Comparison of ENCODE assay signal across 1 cellular context in genomic region chr19:41195675-41196497, GRCh38.
TF ChIP-seq lines count a peak whose summit lies in the region.

No MANE protein-coding gene starts in this region.

TF ChIP-seq in GM12878, 131 proteins besides CTCF, POLR2A, EP300 and RAD21 (continued from another document and continues in another):
- TF ChIP-seq, protein P1, sequence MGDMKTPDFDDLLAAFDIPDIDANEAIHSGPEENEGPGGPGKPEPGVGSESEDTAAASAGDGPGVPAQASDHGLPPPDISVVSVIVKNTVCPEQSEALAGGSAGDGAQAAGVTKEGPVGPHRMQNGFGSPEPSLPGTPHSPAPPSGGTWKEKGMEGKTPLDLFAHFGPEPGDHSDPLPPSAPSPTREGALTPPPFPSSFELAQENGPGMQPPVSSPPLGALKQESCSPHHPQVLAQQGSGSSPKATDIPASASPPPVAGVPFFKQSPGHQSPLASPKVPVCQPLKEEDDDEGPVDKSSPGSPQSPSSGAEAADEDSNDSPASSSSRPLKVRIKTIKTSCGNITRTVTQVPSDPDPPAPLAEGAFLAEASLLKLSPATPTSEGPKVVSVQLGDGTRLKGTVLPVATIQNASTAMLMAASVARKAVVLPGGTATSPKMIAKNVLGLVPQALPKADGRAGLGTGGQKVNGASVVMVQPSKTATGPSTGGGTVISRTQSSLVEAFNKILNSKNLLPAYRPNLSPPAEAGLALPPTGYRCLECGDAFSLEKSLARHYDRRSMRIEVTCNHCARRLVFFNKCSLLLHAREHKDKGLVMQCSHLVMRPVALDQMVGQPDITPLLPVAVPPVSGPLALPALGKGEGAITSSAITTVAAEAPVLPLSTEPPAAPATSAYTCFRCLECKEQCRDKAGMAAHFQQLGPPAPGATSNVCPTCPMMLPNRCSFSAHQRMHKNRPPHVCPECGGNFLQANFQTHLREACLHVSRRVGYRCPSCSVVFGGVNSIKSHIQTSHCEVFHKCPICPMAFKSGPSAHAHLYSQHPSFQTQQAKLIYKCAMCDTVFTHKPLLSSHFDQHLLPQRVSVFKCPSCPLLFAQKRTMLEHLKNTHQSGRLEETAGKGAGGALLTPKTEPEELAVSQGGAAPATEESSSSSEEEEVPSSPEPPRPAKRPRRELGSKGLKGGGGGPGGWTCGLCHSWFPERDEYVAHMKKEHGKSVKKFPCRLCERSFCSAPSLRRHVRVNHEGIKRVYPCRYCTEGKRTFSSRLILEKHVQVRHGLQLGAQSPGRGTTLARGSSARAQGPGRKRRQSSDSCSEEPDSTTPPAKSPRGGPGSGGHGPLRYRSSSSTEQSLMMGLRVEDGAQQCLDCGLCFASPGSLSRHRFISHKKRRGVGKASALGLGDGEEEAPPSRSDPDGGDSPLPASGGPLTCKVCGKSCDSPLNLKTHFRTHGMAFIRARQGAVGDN (IDR thresholded peaks at IDR 0.05) = no peak
- TF ChIP-seq POLR2AphosphoS5 (IDR thresholded peaks at IDR 0.05; ENCODE audit: low read length) (no peak), RUNX3 (IDR thresholded peaks at IDR 0.05; ENCODE audit: low read length) (no peak), EZH2 (IDR thresholded peaks at IDR 0.05; ENCODE audit: borderline replicate concordance, control insufficient read depth, low read depth, low read length) (no peak), CHD2 (IDR thresholded peaks at IDR 0.05; ENCODE audit: borderline replicate concordance, low read depth, low read length) (no peak), ZNF207 (IDR thresholded peaks at IDR 0.05; ENCODE audit: borderline replicate concordance) (no peak), ZNF217 (IDR thresholded peaks at IDR 0.05) (no peak), SPI1 (IDR thresholded peaks at IDR 0.05; ENCODE audit: borderline replicate concordance, insufficient read depth, low read depth, low read length) (peak; percentile 89; the same call in 1 of the 2 replicates), CEBPB (IDR thresholded peaks at IDR 0.05; ENCODE audit: borderline replicate concordance in 1 of 2, low read depth in 2 of 2, low read length in 2 of 2) (no peak), TCF3 (IDR thresholded peaks at IDR 0.05; ENCODE audit: borderline replicate concordance, insufficient read depth, low read depth, low read length) (no peak), JUND (IDR thresholded peaks at IDR 0.05; ENCODE audit: low read depth, low read length) (no peak), JUNB (IDR thresholded peaks at IDR 0.05) (no peak), SIX5 (IDR thresholded peaks at IDR 0.05; ENCODE audit: low read depth, low read length, severe bottlenecking) (no peak), NFYA (IDR thresholded peaks at IDR 0.05; ENCODE audit: borderline replicate concordance, low read depth, low read length) (no peak), SREBF2 (IDR thresholded peaks at IDR 0.05; ENCODE audit: low read length) (no peak), TAF1 (IDR thresholded peaks at IDR 0.05; ENCODE audit: borderline replicate concordance, low read depth, low read length) (no peak), RFX5 (IDR thresholded peaks at IDR 0.05; ENCODE audit: low read depth, low read length) (no peak), CBX3 (IDR thresholded peaks at IDR 0.05; ENCODE audit: borderline replicate concordance, low read depth) (no peak), HCFC1 (IDR thresholded peaks at IDR 0.05; ENCODE audit: low read length) (no peak), MTA2 (IDR thresholded peaks at IDR 0.05; ENCODE audit: low read depth) (no peak), STAT1 (conservative IDR thresholded peaks at IDR 0.05) (no peak), YBX1 (IDR thresholded peaks at IDR 0.05) (no peak), WRNIP1 (IDR thresholded peaks at IDR 0.05; ENCODE audit: borderline replicate concordance, low read depth, low read length) (no peak), ATF7 (IDR thresholded peaks at IDR 0.05; ENCODE audit: low read depth) (peak; percentile 26; the same call in 1 of the 2 replicates), FOS (IDR thresholded peaks at IDR 0.05; ENCODE audit: borderline replicate concordance, extremely low read depth, insufficient read length) (no peak), ASH2L (IDR thresholded peaks at IDR 0.05; ENCODE audit: borderline replicate concordance, low read depth) (no peak)
- TF ChIP-seq, protein P2, sequence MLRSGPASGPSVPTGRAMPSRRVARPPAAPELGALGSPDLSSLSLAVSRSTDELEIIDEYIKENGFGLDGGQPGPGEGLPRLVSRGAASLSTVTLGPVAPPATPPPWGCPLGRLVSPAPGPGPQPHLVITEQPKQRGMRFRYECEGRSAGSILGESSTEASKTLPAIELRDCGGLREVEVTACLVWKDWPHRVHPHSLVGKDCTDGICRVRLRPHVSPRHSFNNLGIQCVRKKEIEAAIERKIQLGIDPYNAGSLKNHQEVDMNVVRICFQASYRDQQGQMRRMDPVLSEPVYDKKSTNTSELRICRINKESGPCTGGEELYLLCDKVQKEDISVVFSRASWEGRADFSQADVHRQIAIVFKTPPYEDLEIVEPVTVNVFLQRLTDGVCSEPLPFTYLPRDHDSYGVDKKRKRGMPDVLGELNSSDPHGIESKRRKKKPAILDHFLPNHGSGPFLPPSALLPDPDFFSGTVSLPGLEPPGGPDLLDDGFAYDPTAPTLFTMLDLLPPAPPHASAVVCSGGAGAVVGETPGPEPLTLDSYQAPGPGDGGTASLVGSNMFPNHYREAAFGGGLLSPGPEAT (IDR thresholded peaks at IDR 0.05; ENCODE audit: low read depth) = 0 out of 2 replicates have a peak, but pooled peaks have one; percentile 22
- TF ChIP-seq, protein P3, sequence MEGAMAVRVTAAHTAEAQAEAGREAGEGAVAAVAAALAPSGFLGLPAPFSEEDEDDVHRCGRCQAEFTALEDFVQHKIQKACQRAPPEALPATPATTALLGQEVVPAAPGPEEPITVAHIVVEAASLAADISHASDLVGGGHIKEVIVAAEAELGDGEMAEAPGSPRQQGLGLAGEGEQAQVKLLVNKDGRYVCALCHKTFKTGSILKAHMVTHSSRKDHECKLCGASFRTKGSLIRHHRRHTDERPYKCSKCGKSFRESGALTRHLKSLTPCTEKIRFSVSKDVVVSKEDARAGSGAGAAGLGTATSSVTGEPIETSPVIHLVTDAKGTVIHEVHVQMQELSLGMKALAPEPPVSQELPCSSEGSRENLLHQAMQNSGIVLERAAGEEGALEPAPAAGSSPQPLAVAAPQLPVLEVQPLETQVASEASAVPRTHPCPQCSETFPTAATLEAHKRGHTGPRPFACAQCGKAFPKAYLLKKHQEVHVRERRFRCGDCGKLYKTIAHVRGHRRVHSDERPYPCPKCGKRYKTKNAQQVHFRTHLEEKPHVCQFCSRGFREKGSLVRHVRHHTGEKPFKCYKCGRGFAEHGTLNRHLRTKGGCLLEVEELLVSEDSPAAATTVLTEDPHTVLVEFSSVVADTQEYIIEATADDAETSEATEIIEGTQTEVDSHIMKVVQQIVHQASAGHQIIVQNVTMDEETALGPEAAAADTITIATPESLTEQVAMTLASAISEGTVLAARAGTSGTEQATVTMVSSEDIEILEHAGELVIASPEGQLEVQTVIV (IDR thresholded peaks at IDR 0.05; ENCODE audit: borderline replicate concordance, partially characterized antibody) = no peak
- TF ChIP-seq, protein P4, sequence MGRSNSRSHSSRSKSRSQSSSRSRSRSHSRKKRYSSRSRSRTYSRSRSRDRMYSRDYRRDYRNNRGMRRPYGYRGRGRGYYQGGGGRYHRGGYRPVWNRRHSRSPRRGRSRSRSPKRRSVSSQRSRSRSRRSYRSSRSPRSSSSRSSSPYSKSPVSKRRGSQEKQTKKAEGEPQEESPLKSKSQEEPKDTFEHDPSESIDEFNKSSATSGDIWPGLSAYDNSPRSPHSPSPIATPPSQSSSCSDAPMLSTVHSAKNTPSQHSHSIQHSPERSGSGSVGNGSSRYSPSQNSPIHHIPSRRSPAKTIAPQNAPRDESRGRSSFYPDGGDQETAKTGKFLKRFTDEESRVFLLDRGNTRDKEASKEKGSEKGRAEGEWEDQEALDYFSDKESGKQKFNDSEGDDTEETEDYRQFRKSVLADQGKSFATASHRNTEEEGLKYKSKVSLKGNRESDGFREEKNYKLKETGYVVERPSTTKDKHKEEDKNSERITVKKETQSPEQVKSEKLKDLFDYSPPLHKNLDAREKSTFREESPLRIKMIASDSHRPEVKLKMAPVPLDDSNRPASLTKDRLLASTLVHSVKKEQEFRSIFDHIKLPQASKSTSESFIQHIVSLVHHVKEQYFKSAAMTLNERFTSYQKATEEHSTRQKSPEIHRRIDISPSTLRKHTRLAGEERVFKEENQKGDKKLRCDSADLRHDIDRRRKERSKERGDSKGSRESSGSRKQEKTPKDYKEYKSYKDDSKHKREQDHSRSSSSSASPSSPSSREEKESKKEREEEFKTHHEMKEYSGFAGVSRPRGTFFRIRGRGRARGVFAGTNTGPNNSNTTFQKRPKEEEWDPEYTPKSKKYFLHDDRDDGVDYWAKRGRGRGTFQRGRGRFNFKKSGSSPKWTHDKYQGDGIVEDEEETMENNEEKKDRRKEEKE (IDR thresholded peaks at IDR 0.05) = no peak
- TF ChIP-seq, protein P5, sequence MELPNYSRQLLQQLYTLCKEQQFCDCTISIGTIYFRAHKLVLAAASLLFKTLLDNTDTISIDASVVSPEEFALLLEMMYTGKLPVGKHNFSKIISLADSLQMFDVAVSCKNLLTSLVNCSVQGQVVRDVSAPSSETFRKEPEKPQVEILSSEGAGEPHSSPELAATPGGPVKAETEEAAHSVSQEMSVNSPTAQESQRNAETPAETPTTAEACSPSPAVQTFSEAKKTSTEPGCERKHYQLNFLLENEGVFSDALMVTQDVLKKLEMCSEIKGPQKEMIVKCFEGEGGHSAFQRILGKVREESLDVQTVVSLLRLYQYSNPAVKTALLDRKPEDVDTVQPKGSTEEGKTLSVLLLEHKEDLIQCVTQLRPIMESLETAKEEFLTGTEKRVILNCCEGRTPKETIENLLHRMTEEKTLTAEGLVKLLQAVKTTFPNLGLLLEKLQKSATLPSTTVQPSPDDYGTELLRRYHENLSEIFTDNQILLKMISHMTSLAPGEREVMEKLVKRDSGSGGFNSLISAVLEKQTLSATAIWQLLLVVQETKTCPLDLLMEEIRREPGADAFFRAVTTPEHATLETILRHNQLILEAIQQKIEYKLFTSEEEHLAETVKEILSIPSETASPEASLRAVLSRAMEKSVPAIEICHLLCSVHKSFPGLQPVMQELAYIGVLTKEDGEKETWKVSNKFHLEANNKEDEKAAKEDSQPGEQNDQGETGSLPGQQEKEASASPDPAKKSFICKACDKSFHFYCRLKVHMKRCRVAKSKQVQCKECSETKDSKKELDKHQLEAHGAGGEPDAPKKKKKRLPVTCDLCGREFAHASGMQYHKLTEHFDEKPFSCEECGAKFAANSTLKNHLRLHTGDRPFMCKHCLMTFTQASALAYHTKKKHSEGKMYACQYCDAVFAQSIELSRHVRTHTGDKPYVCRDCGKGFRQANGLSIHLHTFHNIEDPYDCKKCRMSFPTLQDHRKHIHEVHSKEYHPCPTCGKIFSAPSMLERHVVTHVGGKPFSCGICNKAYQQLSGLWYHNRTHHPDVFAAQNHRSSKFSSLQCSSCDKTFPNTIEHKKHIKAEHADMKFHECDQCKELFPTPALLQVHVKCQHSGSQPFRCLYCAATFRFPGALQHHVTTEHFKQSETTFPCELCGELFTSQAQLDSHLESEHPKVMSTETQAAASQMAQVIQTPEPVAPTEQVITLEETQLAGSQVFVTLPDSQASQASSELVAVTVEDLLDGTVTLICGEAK (IDR thresholded peaks at IDR 0.05; ENCODE audit: borderline replicate concordance) = no peak
- TF ChIP-seq, protein P6, sequence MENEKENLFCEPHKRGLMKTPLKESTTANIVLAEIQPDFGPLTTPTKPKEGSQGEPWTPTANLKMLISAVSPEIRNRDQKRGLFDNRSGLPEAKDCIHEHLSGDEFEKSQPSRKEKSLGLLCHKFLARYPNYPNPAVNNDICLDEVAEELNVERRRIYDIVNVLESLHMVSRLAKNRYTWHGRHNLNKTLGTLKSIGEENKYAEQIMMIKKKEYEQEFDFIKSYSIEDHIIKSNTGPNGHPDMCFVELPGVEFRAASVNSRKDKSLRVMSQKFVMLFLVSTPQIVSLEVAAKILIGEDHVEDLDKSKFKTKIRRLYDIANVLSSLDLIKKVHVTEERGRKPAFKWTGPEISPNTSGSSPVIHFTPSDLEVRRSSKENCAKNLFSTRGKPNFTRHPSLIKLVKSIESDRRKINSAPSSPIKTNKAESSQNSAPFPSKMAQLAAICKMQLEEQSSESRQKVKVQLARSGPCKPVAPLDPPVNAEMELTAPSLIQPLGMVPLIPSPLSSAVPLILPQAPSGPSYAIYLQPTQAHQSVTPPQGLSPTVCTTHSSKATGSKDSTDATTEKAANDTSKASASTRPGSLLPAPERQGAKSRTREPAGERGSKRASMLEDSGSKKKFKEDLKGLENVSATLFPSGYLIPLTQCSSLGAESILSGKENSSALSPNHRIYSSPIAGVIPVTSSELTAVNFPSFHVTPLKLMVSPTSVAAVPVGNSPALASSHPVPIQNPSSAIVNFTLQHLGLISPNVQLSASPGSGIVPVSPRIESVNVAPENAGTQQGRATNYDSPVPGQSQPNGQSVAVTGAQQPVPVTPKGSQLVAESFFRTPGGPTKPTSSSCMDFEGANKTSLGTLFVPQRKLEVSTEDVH (IDR thresholded peaks at IDR 0.05; ENCODE audit: low read depth, partially characterized antibody) = no peak
- TF ChIP-seq, protein P7, sequence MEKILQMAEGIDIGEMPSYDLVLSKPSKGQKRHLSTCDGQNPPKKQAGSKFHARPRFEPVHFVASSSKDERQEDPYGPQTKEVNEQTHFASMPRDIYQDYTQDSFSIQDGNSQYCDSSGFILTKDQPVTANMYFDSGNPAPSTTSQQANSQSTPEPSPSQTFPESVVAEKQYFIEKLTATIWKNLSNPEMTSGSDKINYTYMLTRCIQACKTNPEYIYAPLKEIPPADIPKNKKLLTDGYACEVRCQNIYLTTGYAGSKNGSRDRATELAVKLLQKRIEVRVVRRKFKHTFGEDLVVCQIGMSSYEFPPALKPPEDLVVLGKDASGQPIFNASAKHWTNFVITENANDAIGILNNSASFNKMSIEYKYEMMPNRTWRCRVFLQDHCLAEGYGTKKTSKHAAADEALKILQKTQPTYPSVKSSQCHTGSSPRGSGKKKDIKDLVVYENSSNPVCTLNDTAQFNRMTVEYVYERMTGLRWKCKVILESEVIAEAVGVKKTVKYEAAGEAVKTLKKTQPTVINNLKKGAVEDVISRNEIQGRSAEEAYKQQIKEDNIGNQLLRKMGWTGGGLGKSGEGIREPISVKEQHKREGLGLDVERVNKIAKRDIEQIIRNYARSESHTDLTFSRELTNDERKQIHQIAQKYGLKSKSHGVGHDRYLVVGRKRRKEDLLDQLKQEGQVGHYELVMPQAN (conservative IDR thresholded peaks at IDR 0.05) = no peak
